Comparison of ENCODE assay signal across 7 cellular contexts in genomic region chr2:63050916-63051794, GRCh38. TPM values are rescaled to one million over a fixed set of nuclear protein-coding genes. Genes with fewer than 3 reads are reported as not detected.
DNase-seq lines count a peak whose midpoint lies in the region; ATAC-seq and TF ChIP-seq lines count a peak whose summit lies in the region.

No MANE protein-coding gene starts in this region.

- CTCF ChIA-PET in GM10248 (lab: Yijun Ruan, JAX): interaction anchor here (0.8 kb wide), 1 partner anchor 9 kb away, joined by 4 read pairs; no protein-coding TSS in a partner anchor
- CTCF ChIA-PET in PC-3 (lab: Charles Lee): interaction anchor here (0.6 kb wide), 1 partner anchor 374 kb away, joined by 8 read pairs; no protein-coding TSS in a partner anchor

- H2AK5ac ChIP-seq in neuronal stem cell (ENCODE audit: low read depth, low read length): peak overlapping the region; percentile 92

- peak overlapping the region; percentile 71 to 79 for H3K4me3 Mint-ChIP-seq in effector memory CD8-positive, alpha-beta T cell

- H2BK120ac ChIP-seq in neuronal stem cell (ENCODE audit: low read depth, low read length): peak overlapping the region; percentile 65

- peak overlapping the region; percentile 69 for H3K18ac ChIP-seq in neuronal stem cell (ENCODE audit: low read length)

- H3K27me3 ChIP-seq in PC-3 (ENCODE audit: low read length) (no peaks in the 10 kb centered on the region), neuronal stem cell (ENCODE audit: control insufficient read depth in 3 of 3, insufficient read depth in 3 of 3, low read depth in 1 of 3, low read length in 3 of 3) (peaks cover 28 to 95% (median 92%) of the 10 kb centered on the region in 3 experiments)

- WGBS in neuronal stem cell (ENCODE audit: extremely low coverage in 2 of 2, insufficient read length in 2 of 2, insufficient replicate concordance in 1 of 2), 2 donors: no CpG with 5 or more reads among the region's 50 CpGs

- peaks cover 2% of the 10 kb centered on the region for H3K79me1 ChIP-seq in neuronal stem cell (ENCODE audit: low read depth, low read length)

- ATAC-seq in GM21717 (IDR thresholded peaks at IDR 0.05; ENCODE audit: unreplicated experiment) (peak; percentile 18), PC-3 (peak; percentile 16), GM18873 (IDR thresholded peaks at IDR 0.05; ENCODE audit: low FRiP score, unreplicated experiment) (no peak)
- no peak for ATAC-seq in effector memory CD8-positive, alpha-beta T cell (replicated peaks)

- H3K9me3 ChIP-seq in PC-3 (ENCODE audit: low read length) (no peaks in the 10 kb centered on the region), neuronal stem cell (replicated peaks in 1 of 2; ENCODE audit: control insufficient read depth in 2 of 2, insufficient read depth in 1 of 2, low read depth in 1 of 2, low read length in 2 of 2) (peaks cover 2 to 37% of the 10 kb centered on the region in 2 donors)

- peak overlapping the region; percentile 85 for H3K9ac ChIP-seq in PC-3 (ENCODE audit: low read length)
- peak overlapping the region; percentile 63 for H3K9ac ChIP-seq in neuronal stem cell (ENCODE audit: low read depth, low read length, poor library complexity)

- H3K79me2 ChIP-seq in PC-3 (ENCODE audit: low read length): peaks cover 13% of the 10 kb centered on the region

- H3K4me3 ChIP-seq in PC-3 (ENCODE audit: low read length) (peak overlapping the region; percentile 99), neuronal stem cell (ENCODE audit: low read length in 2 of 2) (peak overlapping the region; percentile 67 to 82)

- H4K20me1 ChIP-seq in PC-3 (ENCODE audit: low read length): no peaks in the 10 kb centered on the region

- H2BK12ac ChIP-seq in neuronal stem cell (ENCODE audit: low read length): no peak overlapping the region

- H2AFZ ChIP-seq in PC-3 (ENCODE audit: low read length) (peak overlapping the region; percentile 99), neuronal stem cell (ENCODE audit: low read length) (peak overlapping the region; percentile 96)

- H3K36me3 Mint-ChIP-seq in effector memory CD8-positive, alpha-beta T cell (ENCODE audit: insufficient read depth): peaks cover under 1% of the 10 kb centered on the region

- intact Hi-C loops in PC-3 (cut with micrococcal nuclease): no loop called here

- H3K9me2 ChIP-seq in PC-3 (replicated peaks; ENCODE audit: low read length): no peaks in the 10 kb centered on the region

- peak; percentile 40 for DNase-seq in GM10248 (ENCODE audit: extremely low spot score)
- peak; percentile 11 for DNase-seq in PC-3
- DNase-seq in effector memory CD8-positive, alpha-beta T cell: no peak
- peak; percentile 23 for DNase-seq in neuronal stem cell (ENCODE audit: low spot score)
- DNase-seq in GOT3 (lab: John Stamatoyannopoulos, UW): no peak

- TF ChIP-seq CTCF in GM10248 (IDR thresholded peaks at IDR 0.05; ENCODE audit: control extremely low read depth, extremely low read depth, low read depth, missing control alignments) (no peak), PC-3 (conservative IDR thresholded peaks at IDR 0.05; ENCODE audit: low read depth, low read length) (0 out of 2 replicates have a peak, but pooled peaks have one; percentile 11)

- H3K4ac ChIP-seq in neuronal stem cell (ENCODE audit: low read length): no peak overlapping the region

- H3K27ac Mint-ChIP-seq in effector memory CD8-positive, alpha-beta T cell: no peak overlapping the region

- no peaks in the 10 kb centered on the region for H3K36me3 ChIP-seq in PC-3 (ENCODE audit: low read depth, low read length)
- peaks cover 3 to 7% of the 10 kb centered on the region in 2 donors for H3K36me3 ChIP-seq in neuronal stem cell (replicated peaks in 1 of 2; ENCODE audit: control insufficient read depth in 2 of 2, insufficient read depth in 2 of 2, low read length in 2 of 2)

- peaks cover 88 to 97% of the 10 kb centered on the region in 2 donors for H3K27me3 Mint-ChIP-seq in effector memory CD8-positive, alpha-beta T cell

- peak overlapping the region; percentile 7; the same call in 1 of the 2 replicates for H3K27ac ChIP-seq in PC-3 (ENCODE audit: low read length)
- H3K27ac ChIP-seq in neuronal stem cell (replicated peaks; ENCODE audit: low read length): no peak overlapping the region

- TSS peak; percentile 48 for BruUV-seq in PC-3 (replicated peaks; lab: Mats Ljungman, UMichigan)

- H3K9me3 Mint-ChIP-seq in effector memory CD8-positive, alpha-beta T cell: no peaks in the 10 kb centered on the region

- H4K91ac ChIP-seq in neuronal stem cell (ENCODE audit: low read depth, low read length, poor library complexity): no peak overlapping the region

- H3F3A ChIP-seq in PC-3 (ENCODE audit: low read length, unreplicated experiment): no peaks in the 10 kb centered on the region

- H2BK5ac ChIP-seq in neuronal stem cell (ENCODE audit: low read length): peak overlapping the region; percentile 31

- no peak overlapping the region for H3K23ac ChIP-seq in neuronal stem cell (ENCODE audit: low read depth, low read length, poor library complexity)

- H3K4me2 ChIP-seq in PC-3 (ENCODE audit: low read length) (peak overlapping the region; percentile 98), neuronal stem cell (ENCODE audit: insufficient read depth, low read length, poor library complexity, severe bottlenecking) (peak overlapping the region; percentile 90)

- peaks cover 46 to 57% of the 10 kb centered on the region in 2 donors for H3K4me1 Mint-ChIP-seq in effector memory CD8-positive, alpha-beta T cell (ENCODE audit: low read depth in 2 of 2)

- H3K14ac ChIP-seq in neuronal stem cell (ENCODE audit: low read length): peak overlapping the region; percentile 79

- POLR2A ChIA-PET in GM10248 (lab: Yijun Ruan, JAX) (interaction anchor here (0.6 kb wide), 1 partner anchor 547 kb away, joined by 6 read pairs; no protein-coding TSS in a partner anchor), PC-3 (lab: Charles Lee; ENCODE audit: unreplicated experiment) (interaction anchor here (0.6 kb wide), 2 partner anchors 9 to 354 kb away, joined by 5 to 14 read pairs; no protein-coding TSS in a partner anchor)

- H4K8ac ChIP-seq in neuronal stem cell (ENCODE audit: low read depth, low read length): no peak overlapping the region

- H3K4me1 ChIP-seq in PC-3 (ENCODE audit: insufficient read depth, low read length): peaks cover 11% of the 10 kb centered on the region; the same call in 1 of the 2 replicates
- H3K4me1 ChIP-seq in neuronal stem cell (ENCODE audit: control insufficient read depth in 2 of 2, insufficient read depth in 1 of 2, low read depth in 1 of 2, low read length in 2 of 2): peaks cover 28 to 30% of the 10 kb centered on the region in 2 donors

- H2BK15ac ChIP-seq in neuronal stem cell (ENCODE audit: low read length): no peak overlapping the region

RNA-seq across cellular contexts. Expression of gene OTX1, which starts 0.5 kb away (rescaled TPM):
- 2.3 and 2.9 TPM in 2 replicates for total RNA-seq in PC-3 (2014; rRNA removed)
- 10.3 TPM for polyA plus RNA-seq in neuronal stem cell (2013, experiment 1 of 2)
- 10.4 TPM for polyA plus RNA-seq in neuronal stem cell (2013, experiment 2 of 2)

Comparison
In these comparisons a context has a peak if more than half of its experiments do, and no peak if none do; other contexts are left out.
1. DNase-seq: peak in GM10248 (single experiment), PC-3 (single experiment) and neuronal stem cell (single experiment); none in effector memory CD8-positive, alpha-beta T cell (0 of 3) and GOT3 (single experiment).
2. ATAC-seq: peak in GM21717 (single experiment) and PC-3 (single experiment); none in effector memory CD8-positive, alpha-beta T cell (single experiment) and GM18873 (single experiment).